In the genomic region with DNA sequence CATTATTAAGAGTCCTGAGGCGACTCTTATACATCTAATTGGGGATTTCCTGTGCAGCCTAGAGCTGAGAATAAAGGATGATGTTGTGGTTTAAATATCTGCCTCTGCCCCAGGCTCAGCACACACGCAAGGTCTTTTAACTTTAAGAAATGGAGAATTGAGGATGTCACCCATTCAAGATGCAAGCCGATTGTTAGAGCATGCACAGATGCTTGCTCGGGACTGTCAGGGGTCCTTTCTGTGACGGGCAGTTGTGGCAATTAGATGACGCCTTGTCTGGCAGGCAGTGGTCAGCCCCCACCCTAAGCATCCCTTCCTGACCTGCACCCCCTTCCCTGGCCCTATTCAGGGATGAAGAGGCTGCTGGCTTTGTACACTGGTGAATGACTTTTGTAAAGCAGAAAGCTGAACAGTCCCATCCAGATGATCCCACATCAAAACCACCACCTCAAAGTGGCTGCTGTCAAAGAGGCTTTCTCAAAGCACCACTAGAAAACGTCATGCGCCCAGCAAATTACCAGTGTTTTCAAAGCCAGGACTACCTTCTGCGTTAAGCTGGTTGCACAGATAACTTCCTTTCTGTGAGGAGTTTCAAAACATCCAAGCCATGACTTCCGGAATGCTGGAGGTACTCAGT, we compare ENCODE assay signal across 11 cellular contexts. TPM values are rescaled to one million over a fixed set of nuclear protein-coding genes. Genes with fewer than 3 reads are reported as not detected.
DNase-seq lines count a peak whose midpoint lies in the region; ATAC-seq, FAIRE-seq and TF ChIP-seq lines count a peak whose summit lies in the region.
"Had no signal": no experiment of that assay in that cellular context is flagged by ENCODE, and none has a peak within 500 bp of the region (broad histone marks: within the 10 kb centered on the region; RNA-seq: fewer than 3 reads in every experiment).

No MANE protein-coding gene starts in this region.

- no peaks in the 10 kb centered on the region for H3K36me3 ChIP-seq in adipocyte (ENCODE audit: control insufficient read depth, insufficient read depth, low read length, severe bottlenecking)
- H3K36me3 ChIP-seq: stomach had no signal

- H3K4me1 Mint-ChIP-seq in H9, result peaks cover 5 to 7% of the 10 kb centered on the region in 2 experiments

- no peak overlapping the region for H3T11ph ChIP-seq in H9 (ENCODE audit: low read length)

- peaks cover 4% of the 10 kb centered on the region for H3K27me3 Mint-ChIP-seq in H9 (ENCODE audit: low read depth)

- TF ChIP-seq CTCF in H9 (conservative IDR thresholded peaks at IDR 0.05), result no peak

- H3K56ac ChIP-seq in H9 (ENCODE audit: insufficient read length, low read depth, low read length), result no peak overlapping the region

- H4K20me1 ChIP-seq in H9 (ENCODE audit: control insufficient read depth, insufficient read depth, insufficient read length), result no peaks in the 10 kb centered on the region

- H3K36me3 Mint-ChIP-seq in H9 (ENCODE audit: insufficient read depth in 1 of 3, low read depth in 3 of 3), result no peaks in the 10 kb centered on the region

- H3K27me3 ChIP-seq in adipocyte (replicated peaks; ENCODE audit: control insufficient read depth, insufficient read depth, low read length) (peaks cover 20% of the 10 kb centered on the region), H9 (ENCODE audit: insufficient read depth, low read length) (no peaks in the 10 kb centered on the region)
- H3K27me3 ChIP-seq: stomach had no signal

- H3K23ac ChIP-seq in H9 (ENCODE audit: insufficient read length, low read depth, low read length), result no peak overlapping the region

- no peak overlapping the region for H3K4me3 ChIP-seq in adipocyte (ENCODE audit: low read length)
- H3K4me3 ChIP-seq: stomach had no signal

- H3K4me2 ChIP-seq in H9 (ENCODE audit: insufficient read depth, insufficient read length, low read length), result no peak overlapping the region

- no peaks in the 10 kb centered on the region for H3K23me2 ChIP-seq in H9 (ENCODE audit: insufficient read length, low read depth, low read length, poor library complexity, severe bottlenecking)

- no peak overlapping the region for H4K8ac ChIP-seq in H9 (replicated peaks; ENCODE audit: insufficient read length, low read depth, low read length)

- no CpG with 5 or more reads among the region's 10 CpGs for WGBS in H9 (ENCODE audit: extremely low coverage, insufficient read length, low lambda C conversion rate)

- ATAC-seq in GM21390 (IDR thresholded peaks at IDR 0.05; ENCODE audit: unreplicated experiment), result no peak
- no peak for ATAC-seq in HG03025 (IDR thresholded peaks at IDR 0.05; ENCODE audit: low FRiP score, unreplicated experiment)
- ATAC-seq: left colon had no signal

- DNase-seq in GM18507 (ENCODE audit: extremely low spot score, insufficient read length, low read depth), result no peak
- DNase-seq in activated CD4-positive, alpha-beta T cell treated with anti-CD3 and anti-CD28 coated beads for 24 hours (ENCODE audit: low read depth in 2 of 2), result peak; percentile 30 to 37
- DNase-seq in adipocyte (ENCODE audit: low read depth), result peak; percentile 36
- peak; percentile 22 for DNase-seq in stimulated activated CD8-positive, alpha-beta memory T cell treated with anti-CD3 and anti-CD28 coated beads, Interleukin-12 subunit alpha, Interleukin-12 subunit beta, amount 100 ng/mL, for 24 hours (ENCODE audit: extremely low read depth)
- DNase-seq in DMS79 treated with DMSO at 0.1 percent for 48 hours (lab: John Stamatoyannopoulos, UW), result no peak
- no peak for DNase-seq in H9
- DNase-seq: SIG-M5, stomach had no signal

- H3K79me2 ChIP-seq in H9 (ENCODE audit: insufficient read depth, low read length), result no peaks in the 10 kb centered on the region

- no peak overlapping the region for H3K27ac Mint-ChIP-seq in H9

- no peak overlapping the region for H2AFZ ChIP-seq in H9 (ENCODE audit: low read length)

- H2BK5ac ChIP-seq in H9 (ENCODE audit: insufficient read length, low read length), result no peak overlapping the region

- no peak overlapping the region for H2BK15ac ChIP-seq in H9 (ENCODE audit: low read depth, low read length)

- no peak overlapping the region for H2AK5ac ChIP-seq in H9 (ENCODE audit: insufficient read length, low read length)

- H2BK20ac ChIP-seq in H9 (ENCODE audit: low read depth, low read length, poor library complexity, severe bottlenecking), result no peak overlapping the region

- H3K14ac ChIP-seq in H9 (ENCODE audit: insufficient read depth, low read length), result no peak overlapping the region

- no peaks in the 10 kb centered on the region for H3K79me1 ChIP-seq in H9 (ENCODE audit: insufficient read depth, low read depth, low read length, poor library complexity, severe bottlenecking)

- no peak overlapping the region for H2BK120ac ChIP-seq in H9 (ENCODE audit: low read depth, low read length, poor library complexity, severe bottlenecking)

- no peak overlapping the region for H3K27ac ChIP-seq in H9 (ENCODE audit: insufficient read length, low read depth, low read length)

- H4K91ac ChIP-seq in H9 (ENCODE audit: insufficient read length, low read depth, low read length), result no peak overlapping the region

- H3K9ac ChIP-seq in adipocyte (ENCODE audit: low read length) (no peak overlapping the region), H9 (ENCODE audit: extremely low read depth, insufficient read length, low read length) (no peak overlapping the region)

- no peak overlapping the region for H3K4me3 Mint-ChIP-seq in H9

- peak; percentile 45 for FAIRE-seq in GM18507 (lab: Jason Lieb, UNC)

- no peak overlapping the region for H4K5ac ChIP-seq in H9 (ENCODE audit: insufficient read length, low read depth, low read length)

- H3K18ac ChIP-seq in H9 (ENCODE audit: insufficient read length, low read depth, low read length), result no peak overlapping the region

- no peaks in the 10 kb centered on the region; a peak in 1 of 5 replicates for H3K9me3 Mint-ChIP-seq in H9

- H3K9me3 ChIP-seq in adipocyte (ENCODE audit: control insufficient read depth, low read length) (no peaks in the 10 kb centered on the region), H9 (ENCODE audit: control insufficient read depth, low read depth, low read length) (no peaks in the 10 kb centered on the region)
- H3K9me3 ChIP-seq: stomach had no signal

- H3K4me1 ChIP-seq in adipocyte (ENCODE audit: control insufficient read depth, insufficient read depth, low read length) (no peaks in the 10 kb centered on the region), H9 (ENCODE audit: insufficient read depth, low read length) (no peaks in the 10 kb centered on the region)

- no peak overlapping the region for H3K4ac ChIP-seq in H9 (ENCODE audit: low read depth, low read length)

- H2BK12ac ChIP-seq in H9 (ENCODE audit: insufficient read length, low read depth, low read length), result no peak overlapping the region

RNA-seq across cellular contexts. Expression of a gene that starts 23.7 kb away (rescaled TPM):
- total RNA-seq in H9 (2021), result 0.24 and 0.39 TPM in 2 replicates
- total RNA-seq: stomach had no signal

Comparison
In these comparisons a context has a peak if more than half of its experiments do, and no peak if none do; other contexts are left out.
1. DNase-seq: peak in activated CD4-positive, alpha-beta T cell treated with anti-CD3 and anti-CD28 coated beads for 24 hours (2 of 2), adipocyte (single experiment) and stimulated activated CD8-positive, alpha-beta memory T cell treated with anti-CD3 and anti-CD28 coated beads, Interleukin-12 subunit alpha, Interleukin-12 subunit beta, amount 100 ng/mL, for 24 hours (single experiment); none in GM18507 (single experiment), DMS79 treated with DMSO at 0.1 percent for 48 hours (single experiment) and H9 (single experiment).